In the genomic region with DNA sequence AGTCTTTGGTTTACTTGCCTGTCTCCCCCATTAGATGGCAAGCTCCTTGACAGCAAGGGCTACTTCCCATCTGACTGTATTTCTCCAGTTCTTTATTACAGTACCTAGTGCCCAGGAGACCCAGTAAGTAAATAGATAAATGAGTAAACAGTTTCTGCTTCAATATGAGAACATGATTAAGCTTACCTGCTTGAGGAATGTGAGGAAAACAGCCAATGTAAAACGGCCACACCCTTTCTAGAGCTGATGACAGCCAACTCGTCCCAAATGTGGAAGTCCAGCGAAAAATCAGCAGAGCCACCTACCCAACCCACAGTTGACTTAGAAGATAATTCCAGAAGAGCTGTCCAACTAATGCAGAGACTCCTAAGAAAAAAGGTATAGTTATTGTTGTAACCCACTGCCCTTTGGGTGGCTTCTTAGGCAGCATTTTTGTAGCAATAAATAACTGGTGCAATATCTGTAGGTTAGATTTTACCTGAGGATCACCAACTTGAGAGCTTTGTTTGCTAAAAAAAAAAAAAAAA, we compare ENCODE assay signal across 1 cellular context.
TF ChIP-seq lines count a peak whose summit lies in the region.

No MANE protein-coding gene starts in this region.

TF ChIP-seq in HCT116, 20 proteins besides CTCF, POLR2A, EP300 and RAD21:
- TF ChIP-seq ZNF274 (IDR thresholded peaks at IDR 0.05; ENCODE audit: low read depth, low read length) (no peak), REST (IDR thresholded peaks at IDR 0.05; ENCODE audit: low read depth) (no peak), YY1 (IDR thresholded peaks at IDR 0.05; ENCODE audit: extremely low read depth, insufficient replicate concordance, low read depth, low read length) (no peak), MAX (IDR thresholded peaks at IDR 0.05) (no peak), EZH2 (IDR thresholded peaks at IDR 0.05) (no peak), EGR1 (IDR thresholded peaks at IDR 0.05; ENCODE audit: low read depth) (no peak), ELF1 (IDR thresholded peaks at IDR 0.05; ENCODE audit: borderline replicate concordance, low read depth) (no peak), EZH2phosphoT487 (IDR thresholded peaks at IDR 0.05; ENCODE audit: borderline replicate concordance) (no peak), CEBPB (IDR thresholded peaks at IDR 0.05; ENCODE audit: low read depth) (no peak), SP1 (IDR thresholded peaks at IDR 0.05; ENCODE audit: low read depth) (no peak), CBX3 (IDR thresholded peaks at IDR 0.05; ENCODE audit: low read depth) (no peak), ZBTB33 (IDR thresholded peaks at IDR 0.05; ENCODE audit: extremely low read depth, insufficient replicate concordance, low read length) (no peak)
TF ChIP-seq in HCT116: peak in this region for 0.
